8 cellular contexts compared by ENCODE assay signal in genomic region chr17:16217002-16217635, GRCh38. TPM values are rescaled to one million over a fixed set of nuclear protein-coding genes. Genes with fewer than 3 reads are reported as not detected.
DNase-seq lines count a peak whose midpoint lies in the region; ATAC-seq and TF ChIP-seq lines count a peak whose summit lies in the region.

PIGL (plus strand) TSS chr17:16217210; CDS start chr17:16217227, 17 bp downstream.

- peaks cover 11 to 46% (median 37%) of the 10 kb centered on the region in 4 donors for H3K4me1 ChIP-seq in transverse colon

- peaks cover 2% of the 10 kb centered on the region for H3K36me3 Mint-ChIP-seq in T-helper 1 cell treated with Interleukin-12 subunit alpha and Interleukin-12 subunit beta and Interleukin-4 antibody, amounts not matched to agents 30 μg/mL and 1 μg/mL, for 36 hours (ENCODE audit: low read depth)

- H3K9me3 Mint-ChIP-seq in T-helper 1 cell treated with Interleukin-12 subunit alpha and Interleukin-12 subunit beta and Interleukin-4 antibody, amounts not matched to agents 30 μg/mL and 1 μg/mL, for 36 hours: no peaks in the 10 kb centered on the region

- H3K4me3 Mint-ChIP-seq in T-helper 1 cell treated with Interleukin-12 subunit alpha and Interleukin-12 subunit beta and Interleukin-4 antibody, amounts not matched to agents 30 μg/mL and 1 μg/mL, for 36 hours: peak within 1 kb of the TSS; percentile 97

- no peak for TF ChIP-seq EP300 in transverse colon (IDR thresholded peaks at IDR 0.05; ENCODE audit: low read depth)

- H3K27ac ChIP-seq in transverse colon: peak within 1 kb of the TSS; percentile 97 to 99 (median 98)

- peak; percentile 54 for TF ChIP-seq POLR2A in transverse colon (IDR thresholded peaks at IDR 0.05)

- peaks cover 32% of the 10 kb centered on the region for H3K4me1 Mint-ChIP-seq in T-helper 1 cell treated with Interleukin-12 subunit alpha and Interleukin-12 subunit beta and Interleukin-4 antibody, amounts not matched to agents 30 μg/mL and 1 μg/mL, for 36 hours (ENCODE audit: low read depth)

- ATAC-seq in left cardiac atrium: peak; percentile 69 to 74

- no peaks in the 10 kb centered on the region for H3K27me3 Mint-ChIP-seq in T-helper 1 cell treated with Interleukin-12 subunit alpha and Interleukin-12 subunit beta and Interleukin-4 antibody, amounts not matched to agents 30 μg/mL and 1 μg/mL, for 36 hours (ENCODE audit: low read depth)

- H3K27me3 ChIP-seq in transverse colon: no peaks in the 10 kb centered on the region

- intact Hi-C loops in left cardiac atrium (cut with DNase I): no loop called here
- intact Hi-C loops in posterior cingulate gyrus (cut with DNase I): no loop called here
- intact Hi-C loops in transverse colon (cut with DNase I; ENCODE audit: low total_unique reads): no loop called here

- peak within 1 kb of the TSS; percentile 91 for H3K27ac Mint-ChIP-seq in T-helper 1 cell treated with Interleukin-12 subunit alpha and Interleukin-12 subunit beta and Interleukin-4 antibody, amounts not matched to agents 30 μg/mL and 1 μg/mL, for 36 hours

- TF ChIP-seq CTCF in transverse colon (IDR thresholded peaks at IDR 0.05): peak in 1 of 5 experiments; percentile 10

- peak; percentile 65 for DNase-seq in DMS153 treated with DMSO at 0.1 percent for 48 hours (lab: John Stamatoyannopoulos, UW; ENCODE audit: unreplicated experiment)
- DNase-seq in GOT3 (lab: John Stamatoyannopoulos, UW): peak; percentile 47
- DNase-seq in NCI-H1694 (lab: John Stamatoyannopoulos, UW): peak; percentile 91
- peak; percentile 36 to 92 (median 82) for DNase-seq in amygdala (lab: John Stamatoyannopoulos, UW)
- DNase-seq in left cardiac atrium: peak; percentile 92
- peak; percentile 84 to 98 (median 88) for DNase-seq in posterior cingulate gyrus
- DNase-seq in transverse colon: peak; percentile 91

- 1% methylated on average over 29 of the region's 29 CpGs; no CpG with 5 or more reads in 1 of the 2 donors for whole genome bisulfite sequencing in transverse colon (ENCODE audit: low coverage in 1 of 2), 2 donors

- H3K4me3 ChIP-seq in transverse colon: peak within 1 kb of the TSS; percentile 71 to 99 (median 82)

- H3K36me3 ChIP-seq in transverse colon: no peaks in the 10 kb centered on the region

- in situ Hi-C loops in transverse colon (cut with MboI; ENCODE audit: low pct_ligation_motif_present in 1 of 4, low pct_unique_long_range_greater_than_20kb in 1 of 4, low sequenced_read_pairs in 3 of 4): no loop called here

- H3K9me3 ChIP-seq in transverse colon: no peaks in the 10 kb centered on the region

RNA-seq across cellular contexts. Expression of gene PIGL, which starts in this region (rescaled TPM):
- total RNA-seq in left cardiac atrium (10 to 100 TPM in 1 of 2 donors, 1 to 10 TPM in 1; 9.7 to 18.0 TPM), transverse colon (100 to 1,000 TPM in 2 of 4 donors, 10 to 100 TPM in 2; 60.9 to 142 (median 101) TPM)

Comparison
In these comparisons a context has a peak if more than half of its experiments do, and no peak if none do; other contexts are left out.
1. Peak in every context shown above with its lines: DNase-seq, ATAC-seq, H3K4me3 ChIP-seq and H3K27ac ChIP-seq.